15 cellular contexts compared by ENCODE assay signal in genomic region chr2:240564191-240564570, GRCh38. TPM values are rescaled to one million over a fixed set of nuclear protein-coding genes. Genes with fewer than 3 reads are reported as not detected.
A peak's percentile ranks its signal among the peaks of the same experiment; 100 is the strongest.
DNase-seq lines count a peak whose midpoint lies in the region; TF ChIP-seq lines count a peak whose summit lies in the region.
"Had no signal": no experiment of that assay in that cellular context is flagged by ENCODE, and none has a peak within 500 bp of the region (broad histone marks: within the 10 kb centered on the region; RNA-seq: fewer than 3 reads in every experiment).

No MANE protein-coding gene starts in this region.

- H3K4me2 ChIP-seq in SU-DHL-6 (ENCODE audit: low read depth, low read length, poor library complexity, severe bottlenecking) = no peak overlapping the region

- H3K9me3 Mint-ChIP-seq in activated CD4-positive, alpha-beta T cell treated with anti-CD3 and anti-CD28 coated beads, Interleukin-2, amount 10 ng/mL, durations not matched to agents 24 days and 14 days = no peaks in the 10 kb centered on the region

- no peaks in the 10 kb centered on the region for H3K9me3 ChIP-seq in SU-DHL-6 (ENCODE audit: insufficient read depth, low read length)
- no peaks in the 10 kb centered on the region for H3K9me3 ChIP-seq in effector memory CD4-positive, alpha-beta T cell (ENCODE audit: control insufficient read depth, low read length)
- H3K9me3 ChIP-seq: ascending aorta, esophagus squamous epithelium had no signal

- no peak overlapping the region for H3K4me3 ChIP-seq in SU-DHL-6 (ENCODE audit: insufficient read depth, low read length, poor library complexity, severe bottlenecking)
- no peak overlapping the region for H3K4me3 ChIP-seq in effector memory CD4-positive, alpha-beta T cell (ENCODE audit: insufficient read depth, low read depth, low read length, poor library complexity, severe bottlenecking)
- H3K4me3 ChIP-seq: ascending aorta, esophagus squamous epithelium had no signal

- H2AFZ ChIP-seq in SU-DHL-6 (ENCODE audit: low read depth, low read length, severe bottlenecking) = no peak overlapping the region
- H2AFZ ChIP-seq: parathyroid adenoma had no signal

- peak overlapping the region; percentile 98 for H3K4me3 Mint-ChIP-seq in activated CD4-positive, alpha-beta T cell treated with anti-CD3 and anti-CD28 coated beads, Interleukin-2, amount 10 ng/mL, durations not matched to agents 24 days and 14 days

- H3K79me2 ChIP-seq in SU-DHL-6 (ENCODE audit: insufficient read depth, low read length) = peaks cover 24% of the 10 kb centered on the region

- no peak overlapping the region for H3K9ac ChIP-seq in SU-DHL-6 (ENCODE audit: low read length)
- H3K9ac ChIP-seq: parathyroid adenoma had no signal

- no peak for DNase-seq in activated CD4-positive, alpha-beta T cell treated with anti-CD3 and anti-CD28 coated beads, Interleukin-2, amount 10 ng/mL, durations not matched to agents 24 days and 14 days
- DNase-seq in activated CD4-positive, alpha-beta T cell treated with anti-CD3 and anti-CD28 coated beads for 48 hours = no peak
- no peak for DNase-seq in effector memory CD4-positive, alpha-beta T cell
- peak; percentile 23 for DNase-seq in stimulated activated CD8-positive, alpha-beta memory T cell treated with anti-CD3 and anti-CD28 coated beads, Interleukin-4, amount 100 ng/mL, for 48 hours
- no peak for DNase-seq in kidney glomerular epithelial cell (lab: John Stamatoyannopoulos, UW)
- DNase-seq in germinal center (ENCODE audit: low spot score) = no peak
- DNase-seq in DMS153 treated with DMSO at 0.1 percent for 48 hours (lab: John Stamatoyannopoulos, UW; ENCODE audit: unreplicated experiment) = no peak
- DNase-seq: esophagus squamous epithelium; KG1; NCI-H2227 treated with DMSO at 0.1 percent for 48 hours; RPMI8226; stimulated activated CD4-positive, alpha-beta T cell treated with anti-CD3 and anti-CD28 coated beads, Interleukin-4, amount 100 ng/mL, for 4 hours had no signal

- H3F3A ChIP-seq in SU-DHL-6 (ENCODE audit: insufficient read depth) = peaks cover 34% of the 10 kb centered on the region

- peak overlapping the region; percentile 99 for H3K27ac Mint-ChIP-seq in activated CD4-positive, alpha-beta T cell treated with anti-CD3 and anti-CD28 coated beads, Interleukin-2, amount 10 ng/mL, durations not matched to agents 24 days and 14 days

- H3K36me3 Mint-ChIP-seq in activated CD4-positive, alpha-beta T cell treated with anti-CD3 and anti-CD28 coated beads, Interleukin-2, amount 10 ng/mL, durations not matched to agents 24 days and 14 days (ENCODE audit: low read depth) = peaks cover 41% of the 10 kb centered on the region

- no peaks in the 10 kb centered on the region for H3K9me2 ChIP-seq in SU-DHL-6 (replicated peaks; ENCODE audit: insufficient read depth, low read length)

- no peaks in the 10 kb centered on the region for H4K20me1 ChIP-seq in SU-DHL-6 (ENCODE audit: low read depth, low read length)

- H3K27me3 Mint-ChIP-seq in activated CD4-positive, alpha-beta T cell treated with anti-CD3 and anti-CD28 coated beads, Interleukin-2, amount 10 ng/mL, durations not matched to agents 24 days and 14 days = no peaks in the 10 kb centered on the region

- H3K4me1 Mint-ChIP-seq in activated CD4-positive, alpha-beta T cell treated with anti-CD3 and anti-CD28 coated beads, Interleukin-2, amount 10 ng/mL, durations not matched to agents 24 days and 14 days = peaks cover 56% of the 10 kb centered on the region

- no peaks in the 10 kb centered on the region for H3K36me3 ChIP-seq in SU-DHL-6 (ENCODE audit: low read length)
- H3K36me3 ChIP-seq in effector memory CD4-positive, alpha-beta T cell (ENCODE audit: control insufficient read depth, insufficient read depth, low read length) = no peaks in the 10 kb centered on the region
- H3K36me3 ChIP-seq: ascending aorta had no signal

- intact Hi-C loops in activated CD4-positive, alpha-beta T cell treated with anti-CD3 and anti-CD28 coated beads, Interleukin-2, amount 10 ng/mL, durations not matched to agents 24 days and 14 days (cut with micrococcal nuclease) = loop anchor here (10.0 kb wide), 2 partner anchors 429 to 1321 kb away; partner anchors contain the start of gene COPS9

- peak overlapping the region; percentile 93 for H3K27ac ChIP-seq in SU-DHL-6 (ENCODE audit: low read depth, low read length)
- H3K27ac ChIP-seq in effector memory CD4-positive, alpha-beta T cell (ENCODE audit: insufficient read depth, low read length, poor library complexity, severe bottlenecking) = peak overlapping the region; percentile 95
- H3K27ac ChIP-seq: ascending aorta, parathyroid adenoma had no signal

- peaks cover 78% of the 10 kb centered on the region for H3K4me1 ChIP-seq in effector memory CD4-positive, alpha-beta T cell (ENCODE audit: control insufficient read depth, insufficient read depth, low read length, poor library complexity, severe bottlenecking)

- H3K27me3 ChIP-seq in SU-DHL-6 (ENCODE audit: low read length) = no peaks in the 10 kb centered on the region
- no peaks in the 10 kb centered on the region for H3K27me3 ChIP-seq in effector memory CD4-positive, alpha-beta T cell (replicated peaks; ENCODE audit: control insufficient read depth, insufficient read depth, low read length, poor library complexity, severe bottlenecking)
- H3K27me3 ChIP-seq: ascending aorta, esophagus squamous epithelium had no signal

- TF ChIP-seq CTCF in SU-DHL-6 (IDR thresholded peaks at IDR 0.05; ENCODE audit: insufficient read depth, low read length, poor library complexity, severe bottlenecking) = no peak

RNA-seq across cellular contexts. Expression of gene DUSP28, which starts 4.0 kb away (rescaled TPM):
- total RNA-seq in activated CD4-positive, alpha-beta T cell treated with anti-CD3 and anti-CD28 coated beads, Interleukin-2, amount 10 ng/mL, durations not matched to agents 24 days and 14 days = 6.3 and 7.9 TPM in 2 replicates

RNA-seq across cellular contexts. Expression of gene RNPEPL1, which starts 4.1 kb away (rescaled TPM):
- 59.1 and 60.7 TPM in 2 replicates for total RNA-seq in activated CD4-positive, alpha-beta T cell treated with anti-CD3 and anti-CD28 coated beads, Interleukin-2, amount 10 ng/mL, durations not matched to agents 24 days and 14 days

RNA-seq across cellular contexts. Expression of gene ANKMY1, which starts 6.4 kb away (rescaled TPM):
- 24.8 and 26.7 TPM in 2 replicates for total RNA-seq in activated CD4-positive, alpha-beta T cell treated with anti-CD3 and anti-CD28 coated beads, Interleukin-2, amount 10 ng/mL, durations not matched to agents 24 days and 14 days

RNA-seq across cellular contexts. Expression of gene CAPN10, which starts 22.4 kb away (rescaled TPM):
- total RNA-seq in activated CD4-positive, alpha-beta T cell treated with anti-CD3 and anti-CD28 coated beads, Interleukin-2, amount 10 ng/mL, durations not matched to agents 24 days and 14 days = 48.4 and 51.9 TPM in 2 replicates
